In the genomic region with DNA sequence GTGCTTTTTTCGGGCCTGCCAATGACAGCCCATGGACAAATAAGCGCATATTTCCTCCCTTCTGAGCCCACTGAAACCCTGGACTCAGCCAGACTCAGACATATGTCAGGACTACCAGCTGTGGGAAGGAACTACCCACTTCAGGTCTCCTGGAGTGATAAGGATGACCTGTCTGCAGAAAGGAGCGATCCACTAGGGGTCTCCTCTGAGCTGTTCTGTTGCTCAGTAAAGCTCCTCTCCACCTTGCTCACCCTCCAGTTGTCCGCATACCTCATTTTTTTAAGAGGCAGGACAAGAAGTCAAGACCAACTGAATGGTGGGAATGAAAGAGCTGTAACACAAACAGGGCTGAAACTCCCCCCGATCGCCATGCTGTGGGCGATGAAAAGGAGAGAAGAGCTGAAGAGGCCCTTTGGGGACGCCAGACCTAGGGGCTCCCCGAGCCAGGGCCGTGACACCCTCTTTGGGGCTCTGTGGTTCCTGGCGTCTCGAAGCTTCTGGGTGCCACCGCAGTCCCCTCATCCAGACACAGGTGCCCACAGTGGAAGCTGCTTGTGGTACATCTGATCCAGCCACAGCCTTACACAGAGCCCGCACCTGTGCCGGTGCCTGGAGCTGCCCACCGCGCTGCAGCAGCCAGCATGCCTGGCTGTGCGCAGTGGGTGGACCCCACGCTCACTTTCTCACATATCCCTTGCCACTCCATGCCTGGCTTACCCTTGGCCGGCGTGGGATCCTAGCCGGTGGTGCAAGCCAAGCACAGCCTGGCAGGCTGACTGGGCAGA, we compare ENCODE assay signal across 11 cellular contexts.
A peak's percentile ranks its signal among the peaks of the same experiment; 100 is the strongest.
DNase-seq lines count a peak whose midpoint lies in the region; ATAC-seq, FAIRE-seq and TF ChIP-seq lines count a peak whose summit lies in the region.
"Had no signal": no experiment of that assay in that cellular context is flagged by ENCODE, and none has a peak within 500 bp of the region (broad histone marks: within the 10 kb centered on the region; RNA-seq: fewer than 3 reads in every experiment).

No MANE protein-coding gene starts in this region.

- H3K27me3 ChIP-seq in BE2C (no peaks in the 10 kb centered on the region), SJCRH30 (no peaks in the 10 kb centered on the region)
- H3K27me3 ChIP-seq: gastroesophageal sphincter had no signal

- CTCF ChIA-PET in HEK293T (lab: Yijun Ruan, JAX), result interaction anchor here (0.5 to 1.4 kb wide), 3 partner anchors 9 to 1149 kb away, joined by 3 to 5 read pairs (median 4); no protein-coding TSS in a partner anchor

- H3K9me3 ChIP-seq in BE2C (no peaks in the 10 kb centered on the region), SJCRH30 (replicated peaks) (no peaks in the 10 kb centered on the region)
- H3K9me3 ChIP-seq: gastroesophageal sphincter, thoracic aorta had no signal

- no peaks in the 10 kb centered on the region for H3K36me3 Mint-ChIP-seq in activated T-helper 17 cell treated with anti-CD3 and anti-CD28 coated beads, Interleukin-2, amount 50 U/mL, for 72 hours (ENCODE audit: low read depth)
- no peaks in the 10 kb centered on the region for H3K36me3 Mint-ChIP-seq in activated CD4-positive, alpha-beta T cell treated with anti-CD3 and anti-CD28 coated beads, Interleukin-2, amount 10 ng/mL, durations not matched to agents 24 days and 14 days (ENCODE audit: low read depth)

- intact Hi-C loops in activated CD4-positive, alpha-beta T cell treated with anti-CD3 and anti-CD28 coated beads, Interleukin-2, amount 10 ng/mL, durations not matched to agents 24 days and 14 days (cut with micrococcal nuclease), result no loop called here

- H3K4me1 Mint-ChIP-seq in activated T-helper 17 cell treated with anti-CD3 and anti-CD28 coated beads, Interleukin-2, amount 50 U/mL, for 72 hours, result no peaks in the 10 kb centered on the region
- no peaks in the 10 kb centered on the region for H3K4me1 Mint-ChIP-seq in activated CD4-positive, alpha-beta T cell treated with anti-CD3 and anti-CD28 coated beads, Interleukin-2, amount 10 ng/mL, durations not matched to agents 24 days and 14 days

- peak; percentile 77 for TF ChIP-seq CTCF in BE2C (IDR thresholded peaks at IDR 0.05; ENCODE audit: low read depth, low read length)

- POLR2A ChIA-PET in HEK293T (lab: Yijun Ruan, JAX), result no interaction called here

- H3K36me3 ChIP-seq in BE2C, result no peaks in the 10 kb centered on the region
- H3K36me3 ChIP-seq in SJCRH30, result no peaks in the 10 kb centered on the region
- H3K36me3 ChIP-seq: gastroesophageal sphincter, thoracic aorta had no signal

- no peak for FAIRE-seq in RCC 7860 (lab: Jason Lieb, UNC)

- no peaks in the 10 kb centered on the region for H3K4me1 ChIP-seq in BE2C
- H3K4me1 ChIP-seq in SJCRH30, result no peaks in the 10 kb centered on the region
- H3K4me1 ChIP-seq: gastroesophageal sphincter had no signal

- H3K27ac Mint-ChIP-seq in activated T-helper 17 cell treated with anti-CD3 and anti-CD28 coated beads, Interleukin-2, amount 50 U/mL, for 72 hours, result no peak overlapping the region
- H3K27ac Mint-ChIP-seq in activated CD4-positive, alpha-beta T cell treated with anti-CD3 and anti-CD28 coated beads, Interleukin-2, amount 10 ng/mL, durations not matched to agents 24 days and 14 days, result no peak overlapping the region

- H3K4me3 Mint-ChIP-seq in activated T-helper 17 cell treated with anti-CD3 and anti-CD28 coated beads, Interleukin-2, amount 50 U/mL, for 72 hours, result no peak overlapping the region
- H3K4me3 Mint-ChIP-seq in activated CD4-positive, alpha-beta T cell treated with anti-CD3 and anti-CD28 coated beads, Interleukin-2, amount 10 ng/mL, durations not matched to agents 24 days and 14 days, result no peak overlapping the region

- no peak for ATAC-seq in HG02642 (IDR thresholded peaks at IDR 0.05; ENCODE audit: poor library complexity, unreplicated experiment)
- no peak for ATAC-seq in activated T-helper 17 cell treated with anti-CD3 and anti-CD28 coated beads, Interleukin-2, amount 50 U/mL, for 72 hours (replicated peaks)
- ATAC-seq: gastroesophageal sphincter had no signal

- H3K4me3 ChIP-seq in BE2C (ENCODE audit: low read depth, low read length) (no peak overlapping the region), SJCRH30 (no peak overlapping the region)
- H3K4me3 ChIP-seq: gastroesophageal sphincter, thoracic aorta had no signal

- H3K27ac ChIP-seq in SJCRH30, result no peak overlapping the region
- H3K27ac ChIP-seq: gastroesophageal sphincter, thoracic aorta had no signal

- no peaks in the 10 kb centered on the region for H3K27me3 Mint-ChIP-seq in activated T-helper 17 cell treated with anti-CD3 and anti-CD28 coated beads, Interleukin-2, amount 50 U/mL, for 72 hours
- no peaks in the 10 kb centered on the region for H3K27me3 Mint-ChIP-seq in activated CD4-positive, alpha-beta T cell treated with anti-CD3 and anti-CD28 coated beads, Interleukin-2, amount 10 ng/mL, durations not matched to agents 24 days and 14 days

- DNase-seq in BE2C (peak; percentile 66), HEK293T (ENCODE audit: extremely low spot score) (peak; percentile 9), SJCRH30 (peak; percentile 13 to 41), iPS-NIHi7 (ENCODE audit: extremely low spot score) (peak; percentile 22), RCC 7860 (ENCODE audit: low spot score) (no peak)
- no peak for DNase-seq in activated CD4-positive, alpha-beta T cell treated with anti-CD3 and anti-CD28 coated beads, Interleukin-2, amount 10 ng/mL, durations not matched to agents 24 days and 14 days
- DNase-seq: SIG-M5 had no signal

- H3K9me3 Mint-ChIP-seq in activated T-helper 17 cell treated with anti-CD3 and anti-CD28 coated beads, Interleukin-2, amount 50 U/mL, for 72 hours, result peaks cover 17% of the 10 kb centered on the region
- H3K9me3 Mint-ChIP-seq in activated CD4-positive, alpha-beta T cell treated with anti-CD3 and anti-CD28 coated beads, Interleukin-2, amount 10 ng/mL, durations not matched to agents 24 days and 14 days, result peaks cover 5% of the 10 kb centered on the region

TF ChIP-seq in HEK293T, 16 proteins besides CTCF, POLR2A, EP300 and RAD21:
- TF ChIP-seq L3MBTL2 (conservative IDR thresholded peaks at IDR 0.05) (no peak), TARDBP (IDR thresholded peaks at IDR 0.05) (no peak), HDGF (IDR thresholded peaks at IDR 0.05; ENCODE audit: borderline replicate concordance) (no peak), CTBP1 (IDR thresholded peaks at IDR 0.05; ENCODE audit: borderline replicate concordance) (no peak), ZNF384 (IDR thresholded peaks at IDR 0.05) (no peak), SP1 (IDR thresholded peaks at IDR 0.05) (no peak), FOXM1 (IDR thresholded peaks at IDR 0.05; ENCODE audit: borderline replicate concordance) (no peak), ELF4 (IDR thresholded peaks at IDR 0.05) (no peak), BHLHE40 (IDR thresholded peaks at IDR 0.05; ENCODE audit: borderline replicate concordance) (no peak), ARNT (IDR thresholded peaks at IDR 0.05) (no peak)
- TF ChIP-seq, protein P1, sequence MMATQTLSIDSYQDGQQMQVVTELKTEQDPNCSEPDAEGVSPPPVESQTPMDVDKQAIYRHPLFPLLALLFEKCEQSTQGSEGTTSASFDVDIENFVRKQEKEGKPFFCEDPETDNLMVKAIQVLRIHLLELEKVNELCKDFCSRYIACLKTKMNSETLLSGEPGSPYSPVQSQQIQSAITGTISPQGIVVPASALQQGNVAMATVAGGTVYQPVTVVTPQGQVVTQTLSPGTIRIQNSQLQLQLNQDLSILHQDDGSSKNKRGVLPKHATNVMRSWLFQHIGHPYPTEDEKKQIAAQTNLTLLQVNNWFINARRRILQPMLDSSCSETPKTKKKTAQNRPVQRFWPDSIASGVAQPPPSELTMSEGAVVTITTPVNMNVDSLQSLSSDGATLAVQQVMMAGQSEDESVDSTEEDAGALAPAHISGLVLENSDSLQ (IDR thresholded peaks at IDR 0.05), result no peak
TF ChIP-seq in HEK293T: peak in this region for 0.

Comparison
In these comparisons a context has a peak if more than half of its experiments do, and no peak if none do; other contexts are left out.
1. DNase-seq: peak in BE2C (single experiment), HEK293T (single experiment), SJCRH30 (2 of 2) and iPS-NIHi7 (single experiment); none in RCC 7860 (single experiment) and activated CD4-positive, alpha-beta T cell treated with anti-CD3 and anti-CD28 coated beads, Interleukin-2, amount 10 ng/mL, durations not matched to agents 24 days and 14 days (single experiment).